In the genomic region with DNA sequence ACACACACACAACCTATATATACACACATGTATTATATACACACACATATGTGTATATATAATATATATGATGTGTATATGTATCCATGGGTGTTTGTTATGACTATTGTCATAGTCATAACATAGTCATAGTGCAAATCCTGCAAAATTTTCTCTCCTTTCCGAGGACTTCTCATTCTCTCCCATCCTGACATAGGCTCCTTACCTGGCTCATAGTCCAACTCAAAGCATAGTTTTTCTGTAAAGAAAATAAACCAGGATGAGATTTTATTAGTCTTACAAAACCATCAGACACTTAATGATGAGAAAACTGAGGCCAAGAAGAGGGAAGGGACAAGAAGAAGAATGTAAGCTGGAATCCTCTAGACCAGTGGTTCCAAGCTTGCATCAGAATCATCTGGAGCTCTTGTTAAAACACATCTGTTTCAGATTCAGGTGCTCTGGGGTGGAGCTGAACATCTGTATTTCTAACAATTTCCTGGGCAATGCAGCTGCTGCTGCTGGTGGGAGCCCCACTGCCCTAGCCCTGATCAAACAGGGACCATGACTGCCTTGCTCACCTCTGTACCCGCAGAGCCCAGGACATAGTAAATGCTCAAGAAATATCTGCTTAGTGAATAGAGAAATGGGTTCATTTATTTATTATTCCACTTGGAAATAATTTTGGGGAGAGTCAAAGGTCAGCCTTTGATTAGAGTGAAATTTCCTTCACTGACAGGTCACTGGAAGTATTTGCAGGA, we compare ENCODE assay signal across 1 cellular context.
TF ChIP-seq lines count a peak whose summit lies in the region.

No MANE protein-coding gene starts in this region.

TF ChIP-seq in HepG2, 621 proteins besides CTCF, POLR2A, EP300 and RAD21:
- TF ChIP-seq, protein P1, sequence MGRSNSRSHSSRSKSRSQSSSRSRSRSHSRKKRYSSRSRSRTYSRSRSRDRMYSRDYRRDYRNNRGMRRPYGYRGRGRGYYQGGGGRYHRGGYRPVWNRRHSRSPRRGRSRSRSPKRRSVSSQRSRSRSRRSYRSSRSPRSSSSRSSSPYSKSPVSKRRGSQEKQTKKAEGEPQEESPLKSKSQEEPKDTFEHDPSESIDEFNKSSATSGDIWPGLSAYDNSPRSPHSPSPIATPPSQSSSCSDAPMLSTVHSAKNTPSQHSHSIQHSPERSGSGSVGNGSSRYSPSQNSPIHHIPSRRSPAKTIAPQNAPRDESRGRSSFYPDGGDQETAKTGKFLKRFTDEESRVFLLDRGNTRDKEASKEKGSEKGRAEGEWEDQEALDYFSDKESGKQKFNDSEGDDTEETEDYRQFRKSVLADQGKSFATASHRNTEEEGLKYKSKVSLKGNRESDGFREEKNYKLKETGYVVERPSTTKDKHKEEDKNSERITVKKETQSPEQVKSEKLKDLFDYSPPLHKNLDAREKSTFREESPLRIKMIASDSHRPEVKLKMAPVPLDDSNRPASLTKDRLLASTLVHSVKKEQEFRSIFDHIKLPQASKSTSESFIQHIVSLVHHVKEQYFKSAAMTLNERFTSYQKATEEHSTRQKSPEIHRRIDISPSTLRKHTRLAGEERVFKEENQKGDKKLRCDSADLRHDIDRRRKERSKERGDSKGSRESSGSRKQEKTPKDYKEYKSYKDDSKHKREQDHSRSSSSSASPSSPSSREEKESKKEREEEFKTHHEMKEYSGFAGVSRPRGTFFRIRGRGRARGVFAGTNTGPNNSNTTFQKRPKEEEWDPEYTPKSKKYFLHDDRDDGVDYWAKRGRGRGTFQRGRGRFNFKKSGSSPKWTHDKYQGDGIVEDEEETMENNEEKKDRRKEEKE (IDR thresholded peaks at IDR 0.05): no peak
- TF ChIP-seq ZNF543 (CRISPR knock-in tag; IDR thresholded peaks at IDR 0.05) (no peak), ARHGAP35 (CRISPR knock-in tag; IDR thresholded peaks at IDR 0.05; ENCODE audit: borderline replicate concordance) (no peak), ZBTB20 (CRISPR knock-in tag; IDR thresholded peaks at IDR 0.05; ENCODE audit: borderline replicate concordance, low read depth) (no peak), SSRP1 (CRISPR knock-in tag; IDR thresholded peaks at IDR 0.05) (0 out of 2 replicates have a peak, but pooled peaks have one; percentile 39), TGIF2 (CRISPR knock-in tag; IDR thresholded peaks at IDR 0.05) (0 out of 2 replicates have a peak, but pooled peaks have one; percentile 41), U2AF2 (IDR thresholded peaks at IDR 0.05; ENCODE audit: low read depth, low read length) (no peak), ZNF567 (CRISPR knock-in tag; IDR thresholded peaks at IDR 0.05; ENCODE audit: borderline replicate concordance) (no peak)
- TF ChIP-seq, protein P2, sequence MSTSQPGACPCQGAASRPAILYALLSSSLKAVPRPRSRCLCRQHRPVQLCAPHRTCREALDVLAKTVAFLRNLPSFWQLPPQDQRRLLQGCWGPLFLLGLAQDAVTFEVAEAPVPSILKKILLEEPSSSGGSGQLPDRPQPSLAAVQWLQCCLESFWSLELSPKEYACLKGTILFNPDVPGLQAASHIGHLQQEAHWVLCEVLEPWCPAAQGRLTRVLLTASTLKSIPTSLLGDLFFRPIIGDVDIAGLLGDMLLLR (CRISPR knock-in tag; IDR thresholded peaks at IDR 0.05): no peak
- TF ChIP-seq, protein P3, sequence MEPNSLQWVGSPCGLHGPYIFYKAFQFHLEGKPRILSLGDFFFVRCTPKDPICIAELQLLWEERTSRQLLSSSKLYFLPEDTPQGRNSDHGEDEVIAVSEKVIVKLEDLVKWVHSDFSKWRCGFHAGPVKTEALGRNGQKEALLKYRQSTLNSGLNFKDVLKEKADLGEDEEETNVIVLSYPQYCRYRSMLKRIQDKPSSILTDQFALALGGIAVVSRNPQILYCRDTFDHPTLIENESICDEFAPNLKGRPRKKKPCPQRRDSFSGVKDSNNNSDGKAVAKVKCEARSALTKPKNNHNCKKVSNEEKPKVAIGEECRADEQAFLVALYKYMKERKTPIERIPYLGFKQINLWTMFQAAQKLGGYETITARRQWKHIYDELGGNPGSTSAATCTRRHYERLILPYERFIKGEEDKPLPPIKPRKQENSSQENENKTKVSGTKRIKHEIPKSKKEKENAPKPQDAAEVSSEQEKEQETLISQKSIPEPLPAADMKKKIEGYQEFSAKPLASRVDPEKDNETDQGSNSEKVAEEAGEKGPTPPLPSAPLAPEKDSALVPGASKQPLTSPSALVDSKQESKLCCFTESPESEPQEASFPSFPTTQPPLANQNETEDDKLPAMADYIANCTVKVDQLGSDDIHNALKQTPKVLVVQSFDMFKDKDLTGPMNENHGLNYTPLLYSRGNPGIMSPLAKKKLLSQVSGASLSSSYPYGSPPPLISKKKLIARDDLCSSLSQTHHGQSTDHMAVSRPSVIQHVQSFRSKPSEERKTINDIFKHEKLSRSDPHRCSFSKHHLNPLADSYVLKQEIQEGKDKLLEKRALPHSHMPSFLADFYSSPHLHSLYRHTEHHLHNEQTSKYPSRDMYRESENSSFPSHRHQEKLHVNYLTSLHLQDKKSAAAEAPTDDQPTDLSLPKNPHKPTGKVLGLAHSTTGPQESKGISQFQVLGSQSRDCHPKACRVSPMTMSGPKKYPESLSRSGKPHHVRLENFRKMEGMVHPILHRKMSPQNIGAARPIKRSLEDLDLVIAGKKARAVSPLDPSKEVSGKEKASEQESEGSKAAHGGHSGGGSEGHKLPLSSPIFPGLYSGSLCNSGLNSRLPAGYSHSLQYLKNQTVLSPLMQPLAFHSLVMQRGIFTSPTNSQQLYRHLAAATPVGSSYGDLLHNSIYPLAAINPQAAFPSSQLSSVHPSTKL (CRISPR knock-in tag; IDR thresholded peaks at IDR 0.05): 0 out of 2 replicates have a peak, but pooled peaks have one; percentile 16
- TF ChIP-seq, protein P4, sequence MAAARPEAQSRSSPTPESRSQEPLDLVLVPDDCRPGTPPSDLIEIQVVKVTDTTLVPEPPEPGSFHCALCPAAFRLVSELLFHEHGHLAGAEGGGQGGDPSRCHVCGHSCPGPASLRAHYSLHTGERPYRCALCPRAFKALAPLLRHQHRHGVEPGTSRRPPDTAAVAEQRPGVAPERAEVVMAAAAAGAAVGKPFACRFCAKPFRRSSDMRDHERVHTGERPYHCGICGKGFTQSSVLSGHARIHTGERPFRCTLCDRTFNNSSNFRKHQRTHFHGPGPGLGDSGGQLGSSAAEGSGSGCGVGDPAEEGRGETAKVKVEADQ (CRISPR knock-in tag; IDR thresholded peaks at IDR 0.05; ENCODE audit: borderline replicate concordance): no peak
TF ChIP-seq in HepG2: peak in this region for 3.
